5 cellular contexts compared by ENCODE assay signal in genomic region chr11:6887711-6888110, GRCh38. TPM values are rescaled to one million over a fixed set of nuclear protein-coding genes. Genes with fewer than 3 reads are reported as not detected.
"Had no signal": no experiment of that assay in that cellular context is flagged by ENCODE, and none has a peak within 500 bp of the region (broad histone marks: within the 10 kb centered on the region; RNA-seq: fewer than 3 reads in every experiment).

No MANE protein-coding gene starts in this region.

RNA-seq across cellular contexts. Expression of gene OR2D2, which starts 4.6 kb away (rescaled TPM):
- total RNA-seq: HepG2, HT-29, HT1080 had no signal
- polyA plus RNA-seq: HepG2, IgD-negative memory B cell had no signal

RNA-seq across cellular contexts. Expression of gene OR10A4, which starts 11.3 kb away (rescaled TPM):
- total RNA-seq: HepG2, HT-29, HT1080, IMR-90 had no signal
- polyA plus RNA-seq: HepG2, IgD-negative memory B cell, IMR-90 had no signal

RNA-seq across cellular contexts. Expression of gene OR10A2, which starts 24.9 kb away (rescaled TPM):
- total RNA-seq: HepG2, HT-29, HT1080, IMR-90 had no signal
- polyA plus RNA-seq: HepG2, IgD-negative memory B cell, IMR-90 had no signal

RNA-seq across cellular contexts. Expression of gene OR2D3, which starts 33.1 kb away (rescaled TPM):
- total RNA-seq: HepG2, HT-29, HT1080, IMR-90 had no signal
- polyA plus RNA-seq: HepG2, IgD-negative memory B cell, IMR-90 had no signal

RNA-seq across cellular contexts. Expression of gene ZNF215, which starts 38.5 kb away (rescaled TPM):
- total RNA-seq: HepG2, HT1080 had no signal
- polyA plus RNA-seq: HepG2 had no signal
